9 cellular contexts compared by ENCODE assay signal in genomic region chr19:18433039-18433691, GRCh38. TPM values are rescaled to one million over a fixed set of nuclear protein-coding genes. Genes with fewer than 3 reads are reported as not detected.
DNase-seq lines count a peak whose midpoint lies in the region; ATAC-seq and TF ChIP-seq lines count a peak whose summit lies in the region.
"Had no signal": no experiment of that assay in that cellular context is flagged by ENCODE, and none has a peak within 500 bp of the region (broad histone marks: within the 10 kb centered on the region; RNA-seq: fewer than 3 reads in every experiment).

No MANE protein-coding gene starts in this region.

- ATAC-seq in thoracic aorta (ENCODE audit: insufficient number of reproducible peaks, low FRiP score, low read depth) (no peak), GM21737 (IDR thresholded peaks at IDR 0.05; ENCODE audit: unreplicated experiment) (no peak)

- H3K27ac ChIP-seq in iPS-18a (ENCODE audit: low read length) (no peak overlapping the region), thoracic aorta (peak overlapping the region in 1 of 2 donors; percentile 38)

- DNase-seq in activated T-cell treated with anti-CD3 and anti-CD28 coated beads, Interleukin-2, amount 50 U/mL, for 1 hour: peak; percentile 60
- DNase-seq in activated T-cell treated with anti-CD3 and anti-CD28 coated beads for 4 hours (no peak), thoracic aorta (ENCODE audit: low spot score) (no peak), AG08395 (ENCODE audit: low spot score) (no peak), DMS 273 treated with DMSO at 0.1 percent for 48 hours (lab: John Stamatoyannopoulos, UW) (no peak)
- DNase-seq in activated CD4-positive, alpha-beta T cell treated with anti-CD3 and anti-CD28 coated beads, Interleukin-2, amount 50 U/mL, for 4 hours: peak; percentile 48 to 57
- DNase-seq: GDM1 had no signal

- H3K27me3 ChIP-seq in iPS-18a (ENCODE audit: control insufficient read depth, insufficient read depth, low read length) (no peaks in the 10 kb centered on the region), thoracic aorta (replicated peaks; ENCODE audit: insufficient read depth) (no peaks in the 10 kb centered on the region)

- TF ChIP-seq CTCF in thoracic aorta (IDR thresholded peaks at IDR 0.05): no peak

- H3K9ac ChIP-seq in iPS-18a (ENCODE audit: low read length): peak overlapping the region; percentile 40

- H3K9me3 ChIP-seq in iPS-18a (ENCODE audit: control insufficient read depth, low read depth, low read length): no peaks in the 10 kb centered on the region
- no peaks in the 10 kb centered on the region for H3K9me3 ChIP-seq in thoracic aorta

- H3K4me1 ChIP-seq in iPS-18a (ENCODE audit: control insufficient read depth, low read depth, low read length) (peaks cover 19% of the 10 kb centered on the region), thoracic aorta (ENCODE audit: control insufficient read depth in 1 of 2, low read depth in 2 of 2) (peaks cover 13 to 44% of the 10 kb centered on the region in 2 donors)

- H3K36me3 ChIP-seq in iPS-18a (ENCODE audit: control insufficient read depth, low read depth, low read length): peaks cover 12% of the 10 kb centered on the region
- no peaks in the 10 kb centered on the region for H3K36me3 ChIP-seq in thoracic aorta

- peak overlapping the region; percentile 53 for H3K4me3 ChIP-seq in iPS-18a (ENCODE audit: low read length)
- H3K4me3 ChIP-seq in thoracic aorta: peak overlapping the region; percentile 75

RNA-seq across cellular contexts. Expression of gene ISYNA1, which starts 4.8 kb away (rescaled TPM):
- 100 to 1,000 TPM in 1 of 2 donors, 10 to 100 TPM in 1; 60.9 to 143 TPM for total RNA-seq in thoracic aorta

RNA-seq across cellular contexts. Expression of gene SSBP4, which starts 14.0 kb away (rescaled TPM):
- total RNA-seq in thoracic aorta: 10 to 100 TPM; 87.7 to 94.9 TPM

RNA-seq across cellular contexts. Expression of gene LRRC25, which starts 35.7 kb away (rescaled TPM):
- 10 to 100 TPM; 18.7 to 30.3 TPM for total RNA-seq in thoracic aorta

RNA-seq across cellular contexts. Expression of gene GDF15, which starts 47.2 kb away (rescaled TPM):
- total RNA-seq in thoracic aorta: 10 to 100 TPM in 1 of 2 donors, 1 to 10 TPM in 1; 2.3 to 25.5 TPM

Comparison
In these comparisons a context has a peak if more than half of its experiments do, and no peak if none do; other contexts are left out.
1. DNase-seq: peak in activated T-cell treated with anti-CD3 and anti-CD28 coated beads, Interleukin-2, amount 50 U/mL, for 1 hour (single experiment) and activated CD4-positive, alpha-beta T cell treated with anti-CD3 and anti-CD28 coated beads, Interleukin-2, amount 50 U/mL, for 4 hours (2 of 2); none in activated T-cell treated with anti-CD3 and anti-CD28 coated beads for 4 hours (single experiment), thoracic aorta (single experiment), AG08395 (single experiment) and DMS 273 treated with DMSO at 0.1 percent for 48 hours (single experiment).